In the genomic region with DNA sequence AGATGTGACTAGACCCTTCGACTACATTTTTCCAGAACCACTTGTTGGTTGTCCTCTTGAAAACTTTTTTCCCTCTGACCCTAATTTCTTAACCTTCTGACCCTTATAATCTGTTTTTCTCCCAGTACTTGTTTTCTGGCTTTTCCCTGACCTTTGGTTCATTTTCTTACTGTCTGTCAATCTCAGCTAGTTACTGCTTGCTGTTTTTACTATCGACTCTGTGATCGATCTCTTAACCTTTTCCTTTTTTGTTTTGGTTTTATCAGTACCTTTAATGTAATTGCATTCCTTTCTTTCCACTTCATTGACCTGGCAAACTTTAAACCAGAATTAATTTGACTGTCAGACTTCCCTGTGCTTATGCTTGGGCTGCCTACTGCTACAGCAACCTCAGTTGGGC, we compare ENCODE assay signal across 22 cellular contexts.
DNase-seq lines count a peak whose midpoint lies in the region; ATAC-seq, FAIRE-seq and TF ChIP-seq lines count a peak whose summit lies in the region.
"Had no signal": no experiment of that assay in that cellular context is flagged by ENCODE, and none has a peak within 500 bp of the region (broad histone marks: within the 10 kb centered on the region; RNA-seq: fewer than 3 reads in every experiment).

No MANE protein-coding gene starts in this region.

- H3K4me3 ChIP-seq in neural progenitor cell: no peak overlapping the region
- H3K4me3 ChIP-seq: A549, GM23248 had no signal

- FAIRE-seq in GM12892 (lab: Jason Lieb, UNC): peak; percentile 54
- FAIRE-seq: A549, GM18507, H54 had no signal

- ATAC-seq in left lobe of liver: peak; percentile 12
- ATAC-seq in HG03432 (IDR thresholded peaks at IDR 0.05; ENCODE audit: unreplicated experiment): no peak
- ATAC-seq: A549, HCT116 had no signal

- POLR2A ChIA-PET in HEK293T (lab: Yijun Ruan, JAX): no interaction called here

- no peak overlapping the region for H2AFZ ChIP-seq in neural progenitor cell (replicated peaks)
- H2AFZ ChIP-seq: GM23248 had no signal

- TF ChIP-seq POLR2A in GM12892 (IDR thresholded peaks at IDR 0.05; ENCODE audit: low read depth, low read length): no peak

- no peak overlapping the region for H3K4me2 ChIP-seq in neural progenitor cell
- H3K4me2 ChIP-seq: A549 had no signal

- H3K9me3 Mint-ChIP-seq in neural progenitor cell: no peaks in the 10 kb centered on the region
- H3K9me3 Mint-ChIP-seq: CD4-positive, alpha-beta T cell; IgD-negative memory B cell had no signal

- H3K4me1 Mint-ChIP-seq in neural progenitor cell: peaks cover 33% of the 10 kb centered on the region

- H3K36me3 Mint-ChIP-seq in neural progenitor cell: no peaks in the 10 kb centered on the region

- H3K79me2 ChIP-seq in neural progenitor cell (ENCODE audit: low read depth): peaks cover 20% of the 10 kb centered on the region

- H3F3A ChIP-seq in neural progenitor cell (ENCODE audit: low read depth): no peaks in the 10 kb centered on the region

- H3K27me3 Mint-ChIP-seq in neural progenitor cell (ENCODE audit: insufficient read depth, low read depth): no peaks in the 10 kb centered on the region
- H3K27me3 Mint-ChIP-seq: CD4-positive, alpha-beta T cell; IgD-negative memory B cell had no signal

- peaks cover 4% of the 10 kb centered on the region for H4K20me1 ChIP-seq in neural progenitor cell (ENCODE audit: low read depth)

- no peak overlapping the region for H3K9ac ChIP-seq in neural progenitor cell
- H3K9ac ChIP-seq: GM23248 had no signal

- no peaks in the 10 kb centered on the region for H3K27me3 ChIP-seq in neural progenitor cell

- DNase-seq in GM12892 (ENCODE audit: insufficient read length): no peak
- no peak for DNase-seq in HEK293T (ENCODE audit: extremely low spot score)
- DNase-seq in left lobe of liver (ENCODE audit: low spot score): no peak
- no peak for DNase-seq in neural progenitor cell (ENCODE audit: low spot score)
- no peak for DNase-seq in stimulated activated CD4-positive, alpha-beta T cell treated with anti-CD3 and anti-CD28 coated beads, Interleukin-15, amount 100 ng/mL, for 24 hours
- no peak for DNase-seq in amniotic stem cell (lab: John Stamatoyannopoulos, UW)
- no peak for DNase-seq in activated CD4-positive, alpha-beta T cell treated with anti-CD3 and anti-CD28 coated beads, Interleukin-2, amount 50 U/mL, for 4 hours
- DNase-seq: AML-193; Calu3; CD4-positive, alpha-beta T cell; DMS79 treated with DMSO at 0.1 percent for 48 hours; GF-D8; GM23248; KBM-7 had no signal

- TF ChIP-seq CTCF in neural progenitor cell (IDR thresholded peaks at IDR 0.05): no peak

- H3K36me3 ChIP-seq in neural progenitor cell: no peaks in the 10 kb centered on the region

- H3K27ac ChIP-seq in neural progenitor cell: peak overlapping the region; percentile 2
- H3K27ac ChIP-seq: 22Rv1, A549, C4-2B, GM23248 had no signal

- no peaks in the 10 kb centered on the region for H3K9me3 ChIP-seq in neural progenitor cell (ENCODE audit: low read depth)
- H3K9me3 ChIP-seq: A549 had no signal

- peaks cover 36% of the 10 kb centered on the region for H3K4me1 ChIP-seq in neural progenitor cell
- H3K4me1 ChIP-seq: A549 had no signal

- no peak overlapping the region for H3K4me3 Mint-ChIP-seq in neural progenitor cell
- H3K4me3 Mint-ChIP-seq: CD4-positive, alpha-beta T cell; IgD-negative memory B cell had no signal

- CTCF ChIA-PET in HEK293T (lab: Yijun Ruan, JAX): no interaction called here

- H3K27ac Mint-ChIP-seq in neural progenitor cell: peak overlapping the region; percentile 6
- H3K27ac Mint-ChIP-seq: CD4-positive, alpha-beta T cell; IgD-negative memory B cell had no signal

TF ChIP-seq in HEK293T, 16 proteins besides CTCF, POLR2A, EP300 and RAD21:
- TF ChIP-seq ZNF384 (IDR thresholded peaks at IDR 0.05): no peak
- TF ChIP-seq SP1 (IDR thresholded peaks at IDR 0.05): no peak
- TF ChIP-seq TARDBP (IDR thresholded peaks at IDR 0.05): no peak
- TF ChIP-seq, protein P1, sequence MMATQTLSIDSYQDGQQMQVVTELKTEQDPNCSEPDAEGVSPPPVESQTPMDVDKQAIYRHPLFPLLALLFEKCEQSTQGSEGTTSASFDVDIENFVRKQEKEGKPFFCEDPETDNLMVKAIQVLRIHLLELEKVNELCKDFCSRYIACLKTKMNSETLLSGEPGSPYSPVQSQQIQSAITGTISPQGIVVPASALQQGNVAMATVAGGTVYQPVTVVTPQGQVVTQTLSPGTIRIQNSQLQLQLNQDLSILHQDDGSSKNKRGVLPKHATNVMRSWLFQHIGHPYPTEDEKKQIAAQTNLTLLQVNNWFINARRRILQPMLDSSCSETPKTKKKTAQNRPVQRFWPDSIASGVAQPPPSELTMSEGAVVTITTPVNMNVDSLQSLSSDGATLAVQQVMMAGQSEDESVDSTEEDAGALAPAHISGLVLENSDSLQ (IDR thresholded peaks at IDR 0.05): peak; percentile 75
- TF ChIP-seq BHLHE40 (IDR thresholded peaks at IDR 0.05; ENCODE audit: borderline replicate concordance): no peak
